1 cellular context compared by ENCODE assay signal in genomic region chr2:219111375-219112069, GRCh38.
TF ChIP-seq lines count a peak whose summit lies in the region.

No MANE protein-coding gene starts in this region.

TF ChIP-seq in HepG2, 621 proteins besides CTCF, POLR2A, EP300 and RAD21 (continued from another document and continues in another):
- TF ChIP-seq RNF219 (CRISPR knock-in tag; IDR thresholded peaks at IDR 0.05): peak; percentile 97
- no peak for TF ChIP-seq MXI1 (IDR thresholded peaks at IDR 0.05; ENCODE audit: borderline replicate concordance, low read depth, low read length)
- TF ChIP-seq ZBTB39 (CRISPR knock-in tag; IDR thresholded peaks at IDR 0.05): no peak
- TF ChIP-seq ZFP36L1 (CRISPR knock-in tag; IDR thresholded peaks at IDR 0.05): peak; percentile 94; the same call in 1 of the 2 replicates
- TF ChIP-seq ZNF292 (CRISPR knock-in tag; IDR thresholded peaks at IDR 0.05; ENCODE audit: borderline replicate concordance, low read depth): peak; percentile 58; the same call in 1 of the 2 replicates
- TF ChIP-seq TFE3 (CRISPR knock-in tag; IDR thresholded peaks at IDR 0.05): peak; percentile 63; the same call in 1 of the 2 replicates
- TF ChIP-seq FLYWCH1 (CRISPR knock-in tag; IDR thresholded peaks at IDR 0.05): 0 out of 2 replicates have a peak, but pooled peaks have one; percentile 22
- TF ChIP-seq SMARCE1 (IDR thresholded peaks at IDR 0.05; ENCODE audit: borderline replicate concordance): no peak
- TF ChIP-seq ZFP36 (IDR thresholded peaks at IDR 0.05; ENCODE audit: borderline replicate concordance, low read depth, low read length, partially characterized antibody): no peak
- no peak for TF ChIP-seq ZNF205 (CRISPR knock-in tag; IDR thresholded peaks at IDR 0.05)
- TF ChIP-seq POGZ (CRISPR knock-in tag; IDR thresholded peaks at IDR 0.05): peak; percentile 65
- peak; percentile 85 for TF ChIP-seq ZNF121 (CRISPR knock-in tag; IDR thresholded peaks at IDR 0.05)
- no peak for TF ChIP-seq PAF1 (CRISPR knock-in tag; IDR thresholded peaks at IDR 0.05)
- TF ChIP-seq ZNF414 (CRISPR knock-in tag; IDR thresholded peaks at IDR 0.05): peak; percentile 26; the same call in 1 of the 2 replicates
- TF ChIP-seq TRIM22 (IDR thresholded peaks at IDR 0.05): no peak
- TF ChIP-seq ZNF691 (CRISPR knock-in tag; IDR thresholded peaks at IDR 0.05; ENCODE audit: borderline replicate concordance, low read depth): no peak
- peak; percentile 54; the same call in 1 of the 2 replicates for TF ChIP-seq ATF1 (CRISPR knock-in tag; IDR thresholded peaks at IDR 0.05)
- no peak for TF ChIP-seq KDM4B (CRISPR knock-in tag; IDR thresholded peaks at IDR 0.05)
- TF ChIP-seq ELF3 (CRISPR knock-in tag; IDR thresholded peaks at IDR 0.05): peak; percentile 66
- 0 out of 2 replicates have a peak, but pooled peaks have one; percentile 66 for TF ChIP-seq REL (CRISPR knock-in tag; conservative IDR thresholded peaks at IDR 0.05)
- TF ChIP-seq DMAP1 (CRISPR knock-in tag; IDR thresholded peaks at IDR 0.05): 0 out of 2 replicates have a peak, but pooled peaks have one; percentile 32
- TF ChIP-seq PRMT3 (CRISPR knock-in tag; IDR thresholded peaks at IDR 0.05; ENCODE audit: borderline replicate concordance, low read depth): no peak
- TF ChIP-seq ZBTB34 (CRISPR knock-in tag; IDR thresholded peaks at IDR 0.05): peak; percentile 60; the same call in 1 of the 2 replicates
- no peak for TF ChIP-seq KLF15 (CRISPR knock-in tag; IDR thresholded peaks at IDR 0.05; ENCODE audit: borderline replicate concordance)
- TF ChIP-seq CBX2 (IDR thresholded peaks at IDR 0.05; ENCODE audit: low read depth, low read length): no peak
- no peak for TF ChIP-seq CBX2 (CRISPR knock-in tag; IDR thresholded peaks at IDR 0.05; ENCODE audit: low read depth)
- TF ChIP-seq ZBTB25 (CRISPR knock-in tag; IDR thresholded peaks at IDR 0.05): 0 out of 2 replicates have a peak, but pooled peaks have one; percentile 10
- TF ChIP-seq NR0B2 (CRISPR knock-in tag; IDR thresholded peaks at IDR 0.05): no peak
- no peak for TF ChIP-seq NR3C1 (CRISPR knock-in tag; IDR thresholded peaks at IDR 0.05)
- TF ChIP-seq ZBTB2 (CRISPR knock-in tag; IDR thresholded peaks at IDR 0.05; ENCODE audit: low read depth): peak; percentile 69
- peak; percentile 13 for TF ChIP-seq STAG1 (CRISPR knock-in tag; IDR thresholded peaks at IDR 0.05)
- TF ChIP-seq ZNF225 (CRISPR knock-in tag; IDR thresholded peaks at IDR 0.05): no peak
- 0 out of 2 replicates have a peak, but pooled peaks have one; percentile 35 for TF ChIP-seq ZNF558 (CRISPR knock-in tag; IDR thresholded peaks at IDR 0.05; ENCODE audit: borderline replicate concordance)
- TF ChIP-seq KDM5B (CRISPR knock-in tag; IDR thresholded peaks at IDR 0.05; ENCODE audit: borderline replicate concordance): no peak
- no peak for TF ChIP-seq TP53 (CRISPR knock-in tag; conservative IDR thresholded peaks at IDR 0.05)
- no peak for TF ChIP-seq E2F5 (CRISPR knock-in tag; conservative IDR thresholded peaks at IDR 0.05)
- TF ChIP-seq SAFB2 (CRISPR knock-in tag; IDR thresholded peaks at IDR 0.05; ENCODE audit: borderline replicate concordance, low read depth): no peak
- TF ChIP-seq DNMT1 (CRISPR knock-in tag; IDR thresholded peaks at IDR 0.05): no peak
- TF ChIP-seq ZNF766 (CRISPR knock-in tag; IDR thresholded peaks at IDR 0.05; ENCODE audit: borderline replicate concordance): 0 out of 2 replicates have a peak, but pooled peaks have one; percentile 53
- TF ChIP-seq ZFP41 (CRISPR knock-in tag; IDR thresholded peaks at IDR 0.05; ENCODE audit: borderline replicate concordance): no peak
- no peak for TF ChIP-seq ZBTB38 (CRISPR knock-in tag; IDR thresholded peaks at IDR 0.05)
- no peak for TF ChIP-seq ZHX1 (CRISPR knock-in tag; IDR thresholded peaks at IDR 0.05; ENCODE audit: low read depth)
- TF ChIP-seq ESRRA (CRISPR knock-in tag; IDR thresholded peaks at IDR 0.05; ENCODE audit: low read depth): no peak; the same call in 1 of the 2 replicates
- 0 out of 2 replicates have a peak, but pooled peaks have one; percentile 74 for TF ChIP-seq WIZ (CRISPR knock-in tag; IDR thresholded peaks at IDR 0.05)
- no peak for TF ChIP-seq ZNF468 (CRISPR knock-in tag; IDR thresholded peaks at IDR 0.05)
- TF ChIP-seq PLRG1 (conservative IDR thresholded peaks at IDR 0.05): no peak
- TF ChIP-seq SIX4 (CRISPR knock-in tag; IDR thresholded peaks at IDR 0.05): no peak; the same call in 1 of the 2 replicates
